ENCODE assay signal across 1 cellular context in the genomic region with DNA sequence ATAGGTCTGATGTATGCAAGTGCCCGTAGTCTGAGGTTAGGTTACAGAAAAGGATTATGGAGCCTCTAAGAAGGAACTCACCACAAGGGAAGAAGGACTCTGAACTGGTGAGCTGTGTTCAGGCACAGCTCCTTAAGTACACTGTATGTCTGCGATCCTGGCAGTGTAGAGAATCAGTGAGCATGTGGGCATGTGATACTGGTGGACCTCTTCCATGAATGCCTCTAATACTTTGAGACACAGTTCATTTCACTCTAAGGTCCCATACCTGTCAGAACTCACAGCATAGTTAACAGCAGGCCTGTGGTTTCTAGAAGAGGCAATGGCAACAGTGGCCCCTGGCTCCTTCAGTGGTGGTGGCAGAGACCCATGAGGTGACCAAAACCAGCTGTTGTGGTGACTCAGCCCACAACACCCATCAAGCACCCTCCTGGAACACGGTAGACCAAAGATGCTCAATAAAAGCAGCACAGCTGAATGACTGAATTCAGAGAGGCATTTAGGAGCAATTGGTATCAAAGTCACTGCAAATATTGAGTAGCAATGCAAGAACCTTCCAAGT.
TF ChIP-seq lines count a peak whose summit lies in the region.

No MANE protein-coding gene starts in this region.

TF ChIP-seq in K562, 482 proteins besides CTCF, POLR2A, EP300 and RAD21 (continued from another document):
- TF ChIP-seq PTBP1 (IDR thresholded peaks at IDR 0.05; ENCODE audit: low read depth, low read length) (0 out of 2 replicates have a peak, but pooled peaks have one; percentile 35), SUPT5H (IDR thresholded peaks at IDR 0.05) (peak; percentile 82), SIN3A (IDR thresholded peaks at IDR 0.05; ENCODE audit: borderline replicate concordance in 2 of 2, control insufficient read depth in 1 of 2, low read depth in 2 of 2, low read length in 2 of 2) (peak in 1 of 2 experiments; percentile 39; a peak in 1 of 4 replicates), ELF4 (CRISPR knock-in tag; IDR thresholded peaks at IDR 0.05) (no peak), GTF2F1 (IDR thresholded peaks at IDR 0.05; ENCODE audit: low read depth, low read length) (peak; percentile 95), SRF (CRISPR knock-in tag; IDR thresholded peaks at IDR 0.05) (peak in 1 of 2 experiments; percentile 38; a peak in 1 of 4 replicates), ZNF316 (IDR thresholded peaks at IDR 0.05) (peak; percentile 53), ZKSCAN8 (CRISPR knock-in tag; IDR thresholded peaks at IDR 0.05) (peak; percentile 78; the same call in 1 of the 2 replicates), ETV6 (IDR thresholded peaks at IDR 0.05; ENCODE audit: borderline replicate concordance in 1 of 2, low read depth in 2 of 2, low read length in 1 of 2) (0 out of 4 replicates have a peak, but pooled peaks of 1 of the 2 experiments have one; percentile 6), ETV6 (CRISPR knock-in tag; IDR thresholded peaks at IDR 0.05; ENCODE audit: borderline replicate concordance) (no peak), SRSF7 (optimal IDR thresholded peaks at IDR 0.05; ENCODE audit: low read depth, low read length) (no peak), FOXP1 (CRISPR knock-in tag; IDR thresholded peaks at IDR 0.05) (no peak), CBX5 (IDR thresholded peaks at IDR 0.05; ENCODE audit: borderline replicate concordance, low read depth) (no peak), SMAD1 (IDR thresholded peaks at IDR 0.05; ENCODE audit: low read depth, low read length, partially characterized antibody) (peak; percentile 58), MYNN (IDR thresholded peaks at IDR 0.05) (peak; percentile 56; the same call in 1 of the 2 replicates), MYNN (CRISPR knock-in tag; IDR thresholded peaks at IDR 0.05) (no peak)
- TF ChIP-seq, protein P1, sequence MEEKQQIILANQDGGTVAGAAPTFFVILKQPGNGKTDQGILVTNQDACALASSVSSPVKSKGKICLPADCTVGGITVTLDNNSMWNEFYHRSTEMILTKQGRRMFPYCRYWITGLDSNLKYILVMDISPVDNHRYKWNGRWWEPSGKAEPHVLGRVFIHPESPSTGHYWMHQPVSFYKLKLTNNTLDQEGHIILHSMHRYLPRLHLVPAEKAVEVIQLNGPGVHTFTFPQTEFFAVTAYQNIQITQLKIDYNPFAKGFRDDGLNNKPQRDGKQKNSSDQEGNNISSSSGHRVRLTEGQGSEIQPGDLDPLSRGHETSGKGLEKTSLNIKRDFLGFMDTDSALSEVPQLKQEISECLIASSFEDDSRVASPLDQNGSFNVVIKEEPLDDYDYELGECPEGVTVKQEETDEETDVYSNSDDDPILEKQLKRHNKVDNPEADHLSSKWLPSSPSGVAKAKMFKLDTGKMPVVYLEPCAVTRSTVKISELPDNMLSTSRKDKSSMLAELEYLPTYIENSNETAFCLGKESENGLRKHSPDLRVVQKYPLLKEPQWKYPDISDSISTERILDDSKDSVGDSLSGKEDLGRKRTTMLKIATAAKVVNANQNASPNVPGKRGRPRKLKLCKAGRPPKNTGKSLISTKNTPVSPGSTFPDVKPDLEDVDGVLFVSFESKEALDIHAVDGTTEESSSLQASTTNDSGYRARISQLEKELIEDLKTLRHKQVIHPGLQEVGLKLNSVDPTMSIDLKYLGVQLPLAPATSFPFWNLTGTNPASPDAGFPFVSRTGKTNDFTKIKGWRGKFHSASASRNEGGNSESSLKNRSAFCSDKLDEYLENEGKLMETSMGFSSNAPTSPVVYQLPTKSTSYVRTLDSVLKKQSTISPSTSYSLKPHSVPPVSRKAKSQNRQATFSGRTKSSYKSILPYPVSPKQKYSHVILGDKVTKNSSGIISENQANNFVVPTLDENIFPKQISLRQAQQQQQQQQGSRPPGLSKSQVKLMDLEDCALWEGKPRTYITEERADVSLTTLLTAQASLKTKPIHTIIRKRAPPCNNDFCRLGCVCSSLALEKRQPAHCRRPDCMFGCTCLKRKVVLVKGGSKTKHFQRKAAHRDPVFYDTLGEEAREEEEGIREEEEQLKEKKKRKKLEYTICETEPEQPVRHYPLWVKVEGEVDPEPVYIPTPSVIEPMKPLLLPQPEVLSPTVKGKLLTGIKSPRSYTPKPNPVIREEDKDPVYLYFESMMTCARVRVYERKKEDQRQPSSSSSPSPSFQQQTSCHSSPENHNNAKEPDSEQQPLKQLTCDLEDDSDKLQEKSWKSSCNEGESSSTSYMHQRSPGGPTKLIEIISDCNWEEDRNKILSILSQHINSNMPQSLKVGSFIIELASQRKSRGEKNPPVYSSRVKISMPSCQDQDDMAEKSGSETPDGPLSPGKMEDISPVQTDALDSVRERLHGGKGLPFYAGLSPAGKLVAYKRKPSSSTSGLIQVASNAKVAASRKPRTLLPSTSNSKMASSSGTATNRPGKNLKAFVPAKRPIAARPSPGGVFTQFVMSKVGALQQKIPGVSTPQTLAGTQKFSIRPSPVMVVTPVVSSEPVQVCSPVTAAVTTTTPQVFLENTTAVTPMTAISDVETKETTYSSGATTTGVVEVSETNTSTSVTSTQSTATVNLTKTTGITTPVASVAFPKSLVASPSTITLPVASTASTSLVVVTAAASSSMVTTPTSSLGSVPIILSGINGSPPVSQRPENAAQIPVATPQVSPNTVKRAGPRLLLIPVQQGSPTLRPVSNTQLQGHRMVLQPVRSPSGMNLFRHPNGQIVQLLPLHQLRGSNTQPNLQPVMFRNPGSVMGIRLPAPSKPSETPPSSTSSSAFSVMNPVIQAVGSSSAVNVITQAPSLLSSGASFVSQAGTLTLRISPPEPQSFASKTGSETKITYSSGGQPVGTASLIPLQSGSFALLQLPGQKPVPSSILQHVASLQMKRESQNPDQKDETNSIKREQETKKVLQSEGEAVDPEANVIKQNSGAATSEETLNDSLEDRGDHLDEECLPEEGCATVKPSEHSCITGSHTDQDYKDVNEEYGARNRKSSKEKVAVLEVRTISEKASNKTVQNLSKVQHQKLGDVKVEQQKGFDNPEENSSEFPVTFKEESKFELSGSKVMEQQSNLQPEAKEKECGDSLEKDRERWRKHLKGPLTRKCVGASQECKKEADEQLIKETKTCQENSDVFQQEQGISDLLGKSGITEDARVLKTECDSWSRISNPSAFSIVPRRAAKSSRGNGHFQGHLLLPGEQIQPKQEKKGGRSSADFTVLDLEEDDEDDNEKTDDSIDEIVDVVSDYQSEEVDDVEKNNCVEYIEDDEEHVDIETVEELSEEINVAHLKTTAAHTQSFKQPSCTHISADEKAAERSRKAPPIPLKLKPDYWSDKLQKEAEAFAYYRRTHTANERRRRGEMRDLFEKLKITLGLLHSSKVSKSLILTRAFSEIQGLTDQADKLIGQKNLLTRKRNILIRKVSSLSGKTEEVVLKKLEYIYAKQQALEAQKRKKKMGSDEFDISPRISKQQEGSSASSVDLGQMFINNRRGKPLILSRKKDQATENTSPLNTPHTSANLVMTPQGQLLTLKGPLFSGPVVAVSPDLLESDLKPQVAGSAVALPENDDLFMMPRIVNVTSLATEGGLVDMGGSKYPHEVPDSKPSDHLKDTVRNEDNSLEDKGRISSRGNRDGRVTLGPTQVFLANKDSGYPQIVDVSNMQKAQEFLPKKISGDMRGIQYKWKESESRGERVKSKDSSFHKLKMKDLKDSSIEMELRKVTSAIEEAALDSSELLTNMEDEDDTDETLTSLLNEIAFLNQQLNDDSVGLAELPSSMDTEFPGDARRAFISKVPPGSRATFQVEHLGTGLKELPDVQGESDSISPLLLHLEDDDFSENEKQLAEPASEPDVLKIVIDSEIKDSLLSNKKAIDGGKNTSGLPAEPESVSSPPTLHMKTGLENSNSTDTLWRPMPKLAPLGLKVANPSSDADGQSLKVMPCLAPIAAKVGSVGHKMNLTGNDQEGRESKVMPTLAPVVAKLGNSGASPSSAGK (IDR thresholded peaks at IDR 0.05): no peak
- TF ChIP-seq, protein P2, sequence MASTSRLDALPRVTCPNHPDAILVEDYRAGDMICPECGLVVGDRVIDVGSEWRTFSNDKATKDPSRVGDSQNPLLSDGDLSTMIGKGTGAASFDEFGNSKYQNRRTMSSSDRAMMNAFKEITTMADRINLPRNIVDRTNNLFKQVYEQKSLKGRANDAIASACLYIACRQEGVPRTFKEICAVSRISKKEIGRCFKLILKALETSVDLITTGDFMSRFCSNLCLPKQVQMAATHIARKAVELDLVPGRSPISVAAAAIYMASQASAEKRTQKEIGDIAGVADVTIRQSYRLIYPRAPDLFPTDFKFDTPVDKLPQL (IDR thresholded peaks at IDR 0.05; ENCODE audit: extremely low read depth, insufficient read length): peak; percentile 95
